ENCODE assay signal across 1 cellular context in the genomic region with DNA sequence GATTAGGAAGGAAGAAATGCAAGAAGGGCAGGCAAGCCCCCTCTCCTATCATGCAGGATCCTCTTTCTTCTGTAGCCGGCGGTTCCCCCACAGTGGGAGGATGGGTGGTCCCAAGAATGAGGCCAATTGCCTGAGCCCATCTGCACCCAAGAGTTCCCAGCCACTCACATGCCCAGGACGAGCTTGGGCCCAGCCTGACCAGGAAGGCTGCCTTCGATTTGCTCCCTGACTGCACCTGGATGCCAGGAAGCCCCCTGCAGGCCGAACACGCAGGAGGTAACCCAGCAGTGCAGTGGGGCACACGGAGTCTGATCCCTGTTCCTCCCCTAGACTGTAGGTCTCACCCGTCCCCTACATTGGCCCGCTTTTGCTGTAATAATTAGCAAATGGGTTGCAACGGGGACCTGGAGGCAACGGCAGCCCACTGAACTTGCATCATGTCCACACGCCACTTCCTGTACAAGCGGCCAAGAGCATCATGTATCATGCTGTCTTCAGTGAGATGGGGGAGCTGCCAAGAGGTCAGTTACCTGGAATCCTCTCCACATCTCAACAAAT.
TF ChIP-seq lines count a peak whose summit lies in the region.

No MANE protein-coding gene starts in this region.

TF ChIP-seq in SK-N-SH, 30 proteins besides CTCF, POLR2A, EP300 and RAD21 (continued from another document):
- TF ChIP-seq, protein P1, sequence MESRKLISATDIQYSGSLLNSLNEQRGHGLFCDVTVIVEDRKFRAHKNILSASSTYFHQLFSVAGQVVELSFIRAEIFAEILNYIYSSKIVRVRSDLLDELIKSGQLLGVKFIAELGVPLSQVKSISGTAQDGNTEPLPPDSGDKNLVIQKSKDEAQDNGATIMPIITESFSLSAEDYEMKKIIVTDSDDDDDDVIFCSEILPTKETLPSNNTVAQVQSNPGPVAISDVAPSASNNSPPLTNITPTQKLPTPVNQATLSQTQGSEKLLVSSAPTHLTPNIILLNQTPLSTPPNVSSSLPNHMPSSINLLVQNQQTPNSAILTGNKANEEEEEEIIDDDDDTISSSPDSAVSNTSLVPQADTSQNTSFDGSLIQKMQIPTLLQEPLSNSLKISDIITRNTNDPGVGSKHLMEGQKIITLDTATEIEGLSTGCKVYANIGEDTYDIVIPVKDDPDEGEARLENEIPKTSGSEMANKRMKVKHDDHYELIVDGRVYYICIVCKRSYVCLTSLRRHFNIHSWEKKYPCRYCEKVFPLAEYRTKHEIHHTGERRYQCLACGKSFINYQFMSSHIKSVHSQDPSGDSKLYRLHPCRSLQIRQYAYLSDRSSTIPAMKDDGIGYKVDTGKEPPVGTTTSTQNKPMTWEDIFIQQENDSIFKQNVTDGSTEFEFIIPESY (IDR thresholded peaks at IDR 0.05; ENCODE audit: borderline replicate concordance, low read depth) = no peak
- TF ChIP-seq POLR2AphosphoS5 (IDR thresholded peaks at IDR 0.05; ENCODE audit: low read depth, low read length) = no peak
- TF ChIP-seq EZH2phosphoT487 (IDR thresholded peaks at IDR 0.05; ENCODE audit: borderline replicate concordance, low read depth) = no peak
- TF ChIP-seq NRF1 (IDR thresholded peaks at IDR 0.05; ENCODE audit: low read depth, low read length) = no peak
- TF ChIP-seq GABPA (IDR thresholded peaks at IDR 0.05; ENCODE audit: low read depth) = no peak
- TF ChIP-seq TEAD4 (IDR thresholded peaks at IDR 0.05; ENCODE audit: borderline replicate concordance, insufficient read depth) = no peak
- TF ChIP-seq RFX5 (IDR thresholded peaks at IDR 0.05; ENCODE audit: low read length) = no peak
- TF ChIP-seq CHD2 (IDR thresholded peaks at IDR 0.05; ENCODE audit: low read length, partially characterized antibody) = no peak
- no peak for TF ChIP-seq MXI1 (IDR thresholded peaks at IDR 0.05; ENCODE audit: low read depth, low read length)
- TF ChIP-seq, protein P2, sequence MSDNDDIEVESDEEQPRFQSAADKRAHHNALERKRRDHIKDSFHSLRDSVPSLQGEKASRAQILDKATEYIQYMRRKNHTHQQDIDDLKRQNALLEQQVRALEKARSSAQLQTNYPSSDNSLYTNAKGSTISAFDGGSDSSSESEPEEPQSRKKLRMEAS (IDR thresholded peaks at IDR 0.05; ENCODE audit: low read depth) = no peak
- TF ChIP-seq ELF1 (IDR thresholded peaks at IDR 0.05) = no peak
- TF ChIP-seq, protein P3, sequence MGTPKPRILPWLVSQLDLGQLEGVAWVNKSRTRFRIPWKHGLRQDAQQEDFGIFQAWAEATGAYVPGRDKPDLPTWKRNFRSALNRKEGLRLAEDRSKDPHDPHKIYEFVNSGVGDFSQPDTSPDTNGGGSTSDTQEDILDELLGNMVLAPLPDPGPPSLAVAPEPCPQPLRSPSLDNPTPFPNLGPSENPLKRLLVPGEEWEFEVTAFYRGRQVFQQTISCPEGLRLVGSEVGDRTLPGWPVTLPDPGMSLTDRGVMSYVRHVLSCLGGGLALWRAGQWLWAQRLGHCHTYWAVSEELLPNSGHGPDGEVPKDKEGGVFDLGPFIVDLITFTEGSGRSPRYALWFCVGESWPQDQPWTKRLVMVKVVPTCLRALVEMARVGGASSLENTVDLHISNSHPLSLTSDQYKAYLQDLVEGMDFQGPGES (IDR thresholded peaks at IDR 0.05; ENCODE audit: low read depth, low read length) = no peak
- TF ChIP-seq YY1 (IDR thresholded peaks at IDR 0.05; ENCODE audit: low read depth) = no peak
- no peak for TF ChIP-seq FOSL2 (IDR thresholded peaks at IDR 0.05; ENCODE audit: borderline replicate concordance, low read depth)
TF ChIP-seq in SK-N-SH: peak in this region for 0.
